Comparison of ENCODE assay signal across 23 cellular contexts in genomic region chr6:33983721-33984465, GRCh38.
DNase-seq lines count a peak whose midpoint lies in the region; ATAC-seq and TF ChIP-seq lines count a peak whose summit lies in the region.
"Had no signal": no experiment of that assay in that cellular context is flagged by ENCODE, and none has a peak within 500 bp of the region (broad histone marks: within the 10 kb centered on the region; RNA-seq: fewer than 3 reads in every experiment).

No MANE protein-coding gene starts in this region.

- H3K27ac ChIP-seq in coronary artery = no peak overlapping the region
- H3K27ac ChIP-seq: parathyroid adenoma, sigmoid colon had no signal

- DNase-seq in 8988T (peak; percentile 6), CD14-positive monocyte (ENCODE audit: low spot score) (peak; percentile 40), coronary artery (ENCODE audit: low spot score) (peak; percentile 67), nephron progenitor cell (no peak), NCI-H1694 (lab: John Stamatoyannopoulos, UW) (no peak), iPS-NIHi11 (ENCODE audit: low spot score) (no peak)
- no peak for DNase-seq in stimulated activated effector memory CD8-positive, alpha-beta T cell treated with anti-CD3 and anti-CD28 coated beads, Interleukin-12 subunit alpha, Interleukin-12 subunit beta, amount 100 ng/mL, for 72 hours (ENCODE audit: low spot score in 2 of 2)
- DNase-seq: activated CD8-positive, alpha-beta T cell treated with anti-CD3 and anti-CD28 coated beads, Interleukin-2, amount 10 ng/mL, durations not matched to agents 7 days and 5 days; activated naive CD4-positive, alpha-beta T cell treated with anti-CD3 and anti-CD28 coated beads, Interleukin-2, amount 10 ng/mL, durations not matched to agents 7 days and 5 days; activated T-cell treated with anti-CD3 and anti-CD28 coated beads, Interleukin-2, amount 50 U/mL, for 24 hours; effector memory CD4-positive, alpha-beta T cell; HFFc6; hippocampal formation; NCI-H187; NCI-H526 treated with DMSO at 0.1 percent for 48 hours; stimulated activated CD8-positive, alpha-beta memory T cell treated with anti-CD3 and anti-CD28 coated beads, Interleukin-4, amount 100 ng/mL, for 48 hours had no signal

- intact Hi-C loops in CD14-positive monocyte (cut with micrococcal nuclease) = no loop called here

- TF ChIP-seq CTCF in CD14-positive monocyte (IDR thresholded peaks at IDR 0.05) = no peak
- TF ChIP-seq CTCF in coronary artery (IDR thresholded peaks at IDR 0.05) = no peak
- no peak for TF ChIP-seq CTCF in nephron progenitor cell (IDR thresholded peaks at IDR 0.05)

- H3K36me3 Mint-ChIP-seq in CD14-positive monocyte = no peaks in the 10 kb centered on the region
- H3K36me3 Mint-ChIP-seq in nephron progenitor cell (ENCODE audit: low read depth) = no peaks in the 10 kb centered on the region
- H3K36me3 Mint-ChIP-seq in stimulated activated effector memory CD8-positive, alpha-beta T cell treated with anti-CD3 and anti-CD28 coated beads, Interleukin-12 subunit alpha, Interleukin-12 subunit beta, amount 100 ng/mL, for 72 hours = no peaks in the 10 kb centered on the region
- H3K36me3 Mint-ChIP-seq: activated naive CD4-positive, alpha-beta T cell treated with anti-CD3 and anti-CD28 coated beads, Interleukin-2, amount 10 ng/mL, durations not matched to agents 7 days and 5 days; CD8-positive, alpha-beta memory T cell had no signal

- no peak for ATAC-seq in stimulated activated effector memory CD8-positive, alpha-beta T cell treated with anti-CD3 and anti-CD28 coated beads, Interleukin-12 subunit alpha, Interleukin-12 subunit beta, amount 100 ng/mL, for 72 hours
- no peak for ATAC-seq in GM18511 (IDR thresholded peaks at IDR 0.05; ENCODE audit: unreplicated experiment)
- ATAC-seq: activated CD8-positive, alpha-beta T cell treated with anti-CD3 and anti-CD28 coated beads, Interleukin-2, amount 10 ng/mL, durations not matched to agents 7 days and 5 days; WTC11 had no signal

- H3K4me3 Mint-ChIP-seq in CD14-positive monocyte (no peak overlapping the region), nephron progenitor cell (peak overlapping the region; percentile 15)
- no peak overlapping the region for H3K4me3 Mint-ChIP-seq in stimulated activated effector memory CD8-positive, alpha-beta T cell treated with anti-CD3 and anti-CD28 coated beads, Interleukin-12 subunit alpha, Interleukin-12 subunit beta, amount 100 ng/mL, for 72 hours
- H3K4me3 Mint-ChIP-seq: activated CD8-positive, alpha-beta T cell treated with anti-CD3 and anti-CD28 coated beads, Interleukin-2, amount 10 ng/mL, durations not matched to agents 7 days and 5 days; activated naive CD4-positive, alpha-beta T cell treated with anti-CD3 and anti-CD28 coated beads, Interleukin-2, amount 10 ng/mL, durations not matched to agents 7 days and 5 days; activated T-cell treated with anti-CD3 and anti-CD28 coated beads, Interleukin-2, amount 50 U/mL, for 24 hours; HFFc6; T-helper 2 cell treated with Interferon-gamma antibody and Interleukin-4, amounts not matched to agents 5 μg/mL and 100 μg/mL, for 36 hours; WTC11 had no signal

- peaks cover 0 to 3% (median 1%) of the 10 kb centered on the region in 3 donors for H3K27me3 Mint-ChIP-seq in CD14-positive monocyte (ENCODE audit: low read depth in 3 of 3)
- peaks cover 20% of the 10 kb centered on the region for H3K27me3 Mint-ChIP-seq in nephron progenitor cell (ENCODE audit: low read depth, poor library complexity)
- H3K27me3 Mint-ChIP-seq: activated T-cell treated with anti-CD3 and anti-CD28 coated beads, Interleukin-2, amount 50 U/mL, for 24 hours had no signal

- H3K4me1 Mint-ChIP-seq in CD14-positive monocyte (peaks cover 11% of the 10 kb centered on the region), nephron progenitor cell (peaks cover 63% of the 10 kb centered on the region)
- H3K4me1 Mint-ChIP-seq in stimulated activated effector memory CD8-positive, alpha-beta T cell treated with anti-CD3 and anti-CD28 coated beads, Interleukin-12 subunit alpha, Interleukin-12 subunit beta, amount 100 ng/mL, for 72 hours = peaks cover 6% of the 10 kb centered on the region

- no peak overlapping the region for H3K27ac Mint-ChIP-seq in CD14-positive monocyte
- H3K27ac Mint-ChIP-seq in nephron progenitor cell = peak overlapping the region; percentile 53
- H3K27ac Mint-ChIP-seq in stimulated activated effector memory CD8-positive, alpha-beta T cell treated with anti-CD3 and anti-CD28 coated beads, Interleukin-12 subunit alpha, Interleukin-12 subunit beta, amount 100 ng/mL, for 72 hours = no peak overlapping the region
- H3K27ac Mint-ChIP-seq: activated CD8-positive, alpha-beta T cell treated with anti-CD3 and anti-CD28 coated beads, Interleukin-2, amount 10 ng/mL, durations not matched to agents 7 days and 5 days; activated naive CD4-positive, alpha-beta T cell treated with anti-CD3 and anti-CD28 coated beads, Interleukin-2, amount 10 ng/mL, durations not matched to agents 7 days and 5 days; activated T-cell treated with anti-CD3 and anti-CD28 coated beads, Interleukin-2, amount 50 U/mL, for 24 hours; CD8-positive, alpha-beta memory T cell; HFFc6; T-helper 2 cell treated with Interferon-gamma antibody and Interleukin-4, amounts not matched to agents 5 μg/mL and 100 μg/mL, for 36 hours; WTC11 had no signal

- H3K4me3 ChIP-seq in coronary artery = no peak overlapping the region
- H3K4me3 ChIP-seq: lung, sigmoid colon had no signal

- H3K9me3 Mint-ChIP-seq in CD14-positive monocyte = peaks cover 0 to 9% (median 2%) of the 10 kb centered on the region in 7 donors
- peaks cover 24% of the 10 kb centered on the region for H3K9me3 Mint-ChIP-seq in nephron progenitor cell
- no peaks in the 10 kb centered on the region for H3K9me3 Mint-ChIP-seq in stimulated activated effector memory CD8-positive, alpha-beta T cell treated with anti-CD3 and anti-CD28 coated beads, Interleukin-12 subunit alpha, Interleukin-12 subunit beta, amount 100 ng/mL, for 72 hours
- H3K9me3 Mint-ChIP-seq: activated naive CD4-positive, alpha-beta T cell treated with anti-CD3 and anti-CD28 coated beads, Interleukin-2, amount 10 ng/mL, durations not matched to agents 7 days and 5 days; activated T-cell treated with anti-CD3 and anti-CD28 coated beads, Interleukin-2, amount 50 U/mL, for 24 hours; CD8-positive, alpha-beta memory T cell; T-helper 2 cell treated with Interferon-gamma antibody and Interleukin-4, amounts not matched to agents 5 μg/mL and 100 μg/mL, for 36 hours had no signal

Comparison
In these comparisons a context has a peak if more than half of its experiments do, and no peak if none do; other contexts are left out.
1. DNase-seq: peak in 8988T (single experiment), CD14-positive monocyte (single experiment) and coronary artery (single experiment); none in nephron progenitor cell (single experiment), NCI-H1694 (single experiment), stimulated activated effector memory CD8-positive, alpha-beta T cell treated with anti-CD3 and anti-CD28 coated beads, Interleukin-12 subunit alpha, Interleukin-12 subunit beta, amount 100 ng/mL, for 72 hours (0 of 2) and iPS-NIHi11 (single experiment).